In genomic region chr5:149277821-149278220, GRCh38 we compare ENCODE assay signal across 15 cellular contexts. TPM values are rescaled to one million over a fixed set of nuclear protein-coding genes. Genes with fewer than 3 reads are reported as not detected.
"Had no signal": no experiment of that assay in that cellular context is flagged by ENCODE, and none has a peak within 500 bp of the region (broad histone marks: within the 10 kb centered on the region; RNA-seq: fewer than 3 reads in every experiment).

No MANE protein-coding gene starts in this region.

- H3K27ac ChIP-seq: WERI-Rb-1 had no signal

- DNase-seq: activated CD4-positive, alpha-beta memory T cell treated with anti-CD3 and anti-CD28 coated beads for 36 hours; activated CD4-positive, alpha-beta T cell treated with anti-CD3 and anti-CD28 coated beads for 36 hours; activated CD8-positive, alpha-beta memory T cell treated with anti-CD3 and anti-CD28 coated beads, Interleukin-2, amount 10 ng/mL, durations not matched to agents 7 days and 5 days; activated effector memory CD4-positive, alpha-beta T cell treated with Interleukin-2 at 50 U/mL for 16 hours; activated T-cell treated with anti-CD3 and anti-CD28 coated beads, Interleukin-2, amount 50 U/mL, for 1 hour; amniotic stem cell; caudate nucleus; hippocampal formation; midbrain; T-helper 17 cell; WERI-Rb-1 had no signal

- ATAC-seq: activated CD4-positive, alpha-beta T cell treated with anti-CD3 and anti-CD28 coated beads for 36 hours; activated CD8-positive, alpha-beta memory T cell treated with anti-CD3 and anti-CD28 coated beads, Interleukin-2, amount 10 ng/mL, durations not matched to agents 7 days and 5 days; activated naive CD4-positive, alpha-beta T cell treated with anti-CD3 and anti-CD28 coated beads, Interleukin-2, amount 50 U/mL, for 72 hours; stimulated activated effector memory CD8-positive, alpha-beta T cell treated with anti-CD3 and anti-CD28 coated beads, Interleukin-12 subunit alpha, Interleukin-12 subunit beta, amount 100 ng/mL, for 72 hours; T-helper 17 cell had no signal

- H3K36me3 ChIP-seq: WERI-Rb-1 had no signal

- H3K4me3 ChIP-seq: lung had no signal

- FAIRE-seq: colon had no signal

RNA-seq across cellular contexts. Expression of gene AFAP1L1, which starts 6.2 kb away (rescaled TPM):
- total RNA-seq: activated CD4-positive, alpha-beta memory T cell treated with anti-CD3 and anti-CD28 coated beads for 36 hours; activated CD8-positive, alpha-beta memory T cell treated with anti-CD3 and anti-CD28 coated beads, Interleukin-2, amount 10 ng/mL, durations not matched to agents 7 days and 5 days had no signal
